In the genomic region with DNA sequence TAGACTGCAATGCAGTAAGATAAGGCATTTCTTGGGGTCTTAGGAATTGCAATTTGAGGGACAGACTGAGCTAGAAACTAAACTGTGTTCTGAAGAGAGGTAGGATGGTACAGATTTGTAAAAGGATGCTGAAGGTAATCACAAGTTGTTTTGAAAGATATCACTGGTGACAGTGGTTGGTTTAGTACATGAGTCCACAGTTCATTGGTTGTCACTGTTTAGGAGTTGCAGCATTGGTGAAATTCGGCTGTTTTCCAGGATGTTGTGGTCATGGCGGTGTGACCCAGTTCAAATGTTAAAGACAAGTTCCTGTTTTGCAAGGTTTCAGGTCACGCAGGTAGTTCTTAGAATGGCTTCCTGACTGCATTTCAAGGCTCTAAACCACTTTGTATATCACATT, we compare ENCODE assay signal across 8 cellular contexts.
DNase-seq lines count a peak whose midpoint lies in the region; ATAC-seq lines count a peak whose summit lies in the region.

No MANE protein-coding gene starts in this region.

- DNase-seq in SKM-1 (lab: John Stamatoyannopoulos, UW; ENCODE audit: unreplicated experiment) (peak; percentile 48), islet precursor cell (no peak), DMS153 (lab: John Stamatoyannopoulos, UW) (no peak), SHP77 treated with DMSO at 0.1 percent for 48 hours (lab: John Stamatoyannopoulos, UW) (no peak)
- DNase-seq in activated naive CD8-positive, alpha-beta T cell treated with anti-CD3 and anti-CD28 coated beads, Interleukin-2, amount 50 U/mL, for 16 hours (ENCODE audit: low read depth, low spot score), result peak; percentile 11
- peak; percentile 19 to 21 for DNase-seq in stimulated activated CD8-positive, alpha-beta memory T cell treated with anti-CD3 and anti-CD28 coated beads, Interleukin-7, amount 100 ng/mL, for 48 hours (ENCODE audit: extremely low read depth in 1 of 2, low read depth in 1 of 2)

- ATAC-seq in GM18502 (IDR thresholded peaks at IDR 0.05; ENCODE audit: poor library complexity, unreplicated experiment), result peak; percentile 98
- ATAC-seq in HG02763 (IDR thresholded peaks at IDR 0.05; ENCODE audit: unreplicated experiment), result peak; percentile 99

Comparison
In these comparisons a context has a peak if more than half of its experiments do, and no peak if none do; other contexts are left out.
1. DNase-seq: peak in SKM-1 (single experiment), activated naive CD8-positive, alpha-beta T cell treated with anti-CD3 and anti-CD28 coated beads, Interleukin-2, amount 50 U/mL, for 16 hours (single experiment) and stimulated activated CD8-positive, alpha-beta memory T cell treated with anti-CD3 and anti-CD28 coated beads, Interleukin-7, amount 100 ng/mL, for 48 hours (2 of 2); none in islet precursor cell (single experiment), DMS153 (single experiment) and SHP77 treated with DMSO at 0.1 percent for 48 hours (single experiment).